1 cellular context compared by ENCODE assay signal in genomic region chr15:40936234-40936708, GRCh38.
TF ChIP-seq lines count a peak whose summit lies in the region.

No MANE protein-coding gene starts in this region.

TF ChIP-seq in IMR-90, 13 proteins besides CTCF, POLR2A, EP300 and RAD21:
- TF ChIP-seq CEBPB (IDR thresholded peaks at IDR 0.05; ENCODE audit: low read depth, low read length) (no peak), MAZ (IDR thresholded peaks at IDR 0.05; ENCODE audit: borderline replicate concordance, low read depth, low read length) (no peak), RFX5 (IDR thresholded peaks at IDR 0.05; ENCODE audit: low read depth, low read length) (no peak), USF2 (IDR thresholded peaks at IDR 0.05; ENCODE audit: low read depth, low read length) (no peak), SMC3 (IDR thresholded peaks at IDR 0.05; ENCODE audit: low read depth, low read length) (no peak), RCOR1 (IDR thresholded peaks at IDR 0.05; ENCODE audit: insufficient replicate concordance, low read length) (no peak), FOS (IDR thresholded peaks at IDR 0.05; ENCODE audit: low read depth, low read length) (no peak), MXI1 (IDR thresholded peaks at IDR 0.05; ENCODE audit: borderline replicate concordance, low read depth, low read length) (no peak), ELK1 (IDR thresholded peaks at IDR 0.05; ENCODE audit: borderline replicate concordance, low read depth, low read length) (no peak), MAFK (IDR thresholded peaks at IDR 0.05; ENCODE audit: low read depth, low read length) (no peak), NFE2L2 (IDR thresholded peaks at IDR 0.05; ENCODE audit: low read depth, low read length) (no peak), BHLHE40 (IDR thresholded peaks at IDR 0.05; ENCODE audit: low read depth, low read length) (no peak)
TF ChIP-seq in IMR-90: peak in this region for 0.
